1 cellular context compared by ENCODE assay signal in the genomic region with DNA sequence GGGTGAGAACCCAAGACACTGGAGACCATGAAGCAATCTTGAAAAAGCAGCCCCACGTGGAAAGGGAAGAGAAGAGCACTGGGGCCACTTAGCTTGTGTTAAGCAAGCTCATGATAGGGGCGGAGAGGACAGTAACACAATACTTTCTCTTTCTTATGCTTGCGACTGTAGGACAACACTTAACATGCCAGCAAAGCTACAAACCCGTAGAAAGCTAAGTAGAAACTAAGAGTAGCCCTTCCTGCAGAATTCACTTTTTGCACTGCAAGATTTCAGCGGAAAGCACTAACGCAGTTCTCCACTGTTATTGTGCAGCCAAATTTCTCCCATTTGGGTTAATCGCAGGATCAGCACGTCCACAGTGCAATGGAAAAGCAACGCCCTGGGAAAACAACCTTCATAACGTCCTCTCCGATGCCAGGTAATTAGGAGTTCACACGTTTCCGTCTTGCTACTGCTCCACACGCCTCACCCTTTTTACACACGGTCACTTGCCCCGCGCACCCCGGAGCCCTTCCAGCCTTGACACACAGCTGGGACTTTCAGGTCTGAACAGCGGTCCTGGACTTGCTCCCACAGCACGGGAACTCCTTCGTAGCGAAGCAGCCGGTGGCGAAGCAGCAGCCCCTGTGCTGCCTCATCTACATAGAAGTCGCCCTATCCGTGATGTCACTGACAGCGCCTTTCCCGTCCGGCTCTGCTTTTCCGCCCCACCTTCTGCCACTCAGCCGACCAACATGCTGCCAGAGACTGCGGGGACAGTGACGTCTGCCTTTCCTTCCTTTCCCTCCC.
TF ChIP-seq lines count a peak whose summit lies in the region.

No MANE protein-coding gene starts in this region.

TF ChIP-seq in GM12878, 131 proteins besides CTCF, POLR2A, EP300 and RAD21 (continued from another document and continues in another):
- peak; percentile 89 for TF ChIP-seq ZNF687 (IDR thresholded peaks at IDR 0.05)
- peak; percentile 87 for TF ChIP-seq PRDM15 (CRISPR knock-in tag; IDR thresholded peaks at IDR 0.05)
- peak; percentile 76 for TF ChIP-seq BMI1 (IDR thresholded peaks at IDR 0.05; ENCODE audit: borderline replicate concordance)
- peak; percentile 98 for TF ChIP-seq EED (IDR thresholded peaks at IDR 0.05; ENCODE audit: low read depth)
- no peak for TF ChIP-seq USF1 (IDR thresholded peaks at IDR 0.05; ENCODE audit: borderline replicate concordance, extremely low read length, insufficient read depth, low read depth, low read length)
- TF ChIP-seq CEBPZ (IDR thresholded peaks at IDR 0.05; ENCODE audit: low read depth, low read length) = no peak
- TF ChIP-seq ZNF207 (IDR thresholded peaks at IDR 0.05; ENCODE audit: borderline replicate concordance) = peak; percentile 84; the same call in 1 of the 2 replicates
- peak; percentile 7 to 57; a peak in 3 of 4 replicates for TF ChIP-seq BHLHE40 (IDR thresholded peaks at IDR 0.05; ENCODE audit: borderline replicate concordance in 1 of 2, low read depth in 2 of 2, low read length in 1 of 2)
- peak; percentile 90 for TF ChIP-seq HDAC6 (IDR thresholded peaks at IDR 0.05; ENCODE audit: unreplicated experiment)
- TF ChIP-seq BACH1 (IDR thresholded peaks at IDR 0.05; ENCODE audit: borderline replicate concordance) = peak; percentile 96; the same call in 1 of the 2 replicates
- TF ChIP-seq SPI1 (IDR thresholded peaks at IDR 0.05; ENCODE audit: borderline replicate concordance, insufficient read depth, low read depth, low read length) = no peak
- 0 out of 2 replicates have a peak, but pooled peaks have one; percentile 19 for TF ChIP-seq ATF3 (IDR thresholded peaks at IDR 0.05; ENCODE audit: borderline replicate concordance, extremely low read depth, low read depth, low read length)
- TF ChIP-seq MYB (IDR thresholded peaks at IDR 0.05; ENCODE audit: borderline replicate concordance, low read depth, low read length) = no peak
- no peak for TF ChIP-seq YBX1 (IDR thresholded peaks at IDR 0.05)
- no peak for TF ChIP-seq RBBP5 (conservative IDR thresholded peaks at IDR 0.05)
- TF ChIP-seq STAT1 (conservative IDR thresholded peaks at IDR 0.05) = 0 out of 2 replicates have a peak, but pooled peaks have one; percentile 36
- no peak for TF ChIP-seq HDGF (IDR thresholded peaks at IDR 0.05)
- TF ChIP-seq, protein P1, sequence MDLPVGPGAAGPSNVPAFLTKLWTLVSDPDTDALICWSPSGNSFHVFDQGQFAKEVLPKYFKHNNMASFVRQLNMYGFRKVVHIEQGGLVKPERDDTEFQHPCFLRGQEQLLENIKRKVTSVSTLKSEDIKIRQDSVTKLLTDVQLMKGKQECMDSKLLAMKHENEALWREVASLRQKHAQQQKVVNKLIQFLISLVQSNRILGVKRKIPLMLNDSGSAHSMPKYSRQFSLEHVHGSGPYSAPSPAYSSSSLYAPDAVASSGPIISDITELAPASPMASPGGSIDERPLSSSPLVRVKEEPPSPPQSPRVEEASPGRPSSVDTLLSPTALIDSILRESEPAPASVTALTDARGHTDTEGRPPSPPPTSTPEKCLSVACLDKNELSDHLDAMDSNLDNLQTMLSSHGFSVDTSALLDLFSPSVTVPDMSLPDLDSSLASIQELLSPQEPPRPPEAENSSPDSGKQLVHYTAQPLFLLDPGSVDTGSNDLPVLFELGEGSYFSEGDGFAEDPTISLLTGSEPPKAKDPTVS (IDR thresholded peaks at IDR 0.05; ENCODE audit: low read depth, low read length) = no peak
- peak; percentile 79 for TF ChIP-seq ATF7 (IDR thresholded peaks at IDR 0.05; ENCODE audit: low read depth)
- TF ChIP-seq MEF2B (IDR thresholded peaks at IDR 0.05; ENCODE audit: partially characterized antibody, poor library complexity, severe bottlenecking) = peak; percentile 39
- TF ChIP-seq POU2F2 (IDR thresholded peaks at IDR 0.05; ENCODE audit: borderline replicate concordance, low read depth, low read length) = peak; percentile 97
- no peak for TF ChIP-seq ZZZ3 (IDR thresholded peaks at IDR 0.05; ENCODE audit: control insufficient read depth, insufficient read length, low read depth)
- TF ChIP-seq NFYA (IDR thresholded peaks at IDR 0.05; ENCODE audit: borderline replicate concordance, low read depth, low read length) = no peak
- TF ChIP-seq E2F8 (IDR thresholded peaks at IDR 0.05; ENCODE audit: low read depth, partially characterized antibody) = no peak
- TF ChIP-seq RUNX3 (IDR thresholded peaks at IDR 0.05; ENCODE audit: low read length) = no peak; the same call in none of the 2 replicates
- TF ChIP-seq RELA (IDR thresholded peaks at IDR 0.05; ENCODE audit: borderline replicate concordance, partially characterized antibody) = peak; percentile 45
- TF ChIP-seq E2F4 (IDR thresholded peaks at IDR 0.05; ENCODE audit: low read depth, low read length) = no peak
